ENCODE assay signal across 9 cellular contexts in genomic region chr2:113217455-113218282, GRCh38. TPM values are rescaled to one million over a fixed set of nuclear protein-coding genes. Genes with fewer than 3 reads are reported as not detected.
DNase-seq lines count a peak whose midpoint lies in the region; ATAC-seq and FAIRE-seq lines count a peak whose summit lies in the region.
"Had no signal": no experiment of that assay in that cellular context is flagged by ENCODE, and none has a peak within 500 bp of the region (broad histone marks: within the 10 kb centered on the region; RNA-seq: fewer than 3 reads in every experiment).

No MANE protein-coding gene starts in this region.

- no peaks in the 10 kb centered on the region for H3K27me3 ChIP-seq in mucosa of rectum (ENCODE audit: control insufficient read depth in 2 of 2, insufficient read depth in 2 of 2, low read length in 2 of 2)

- H3K4me3 ChIP-seq in mucosa of rectum (ENCODE audit: low read length in 2 of 2) = peak overlapping the region in 1 of 2 donors; percentile 19

- ATAC-seq in activated CD8-positive, alpha-beta memory T cell treated with anti-CD3 and anti-CD28 coated beads, Interleukin-2, amount 10 ng/mL, durations not matched to agents 7 days and 5 days = peak; percentile 38
- ATAC-seq in GM21515 (IDR thresholded peaks at IDR 0.05; ENCODE audit: unreplicated experiment) = no peak

- peaks cover 28% of the 10 kb centered on the region for H3K4me1 Mint-ChIP-seq in activated CD8-positive, alpha-beta memory T cell treated with anti-CD3 and anti-CD28 coated beads, Interleukin-2, amount 10 ng/mL, durations not matched to agents 7 days and 5 days

- H3K36me3 Mint-ChIP-seq in activated CD8-positive, alpha-beta memory T cell treated with anti-CD3 and anti-CD28 coated beads, Interleukin-2, amount 10 ng/mL, durations not matched to agents 7 days and 5 days = no peaks in the 10 kb centered on the region

- H3K27ac Mint-ChIP-seq in activated CD8-positive, alpha-beta memory T cell treated with anti-CD3 and anti-CD28 coated beads, Interleukin-2, amount 10 ng/mL, durations not matched to agents 7 days and 5 days = no peak overlapping the region

- no peak for DNase-seq in activated CD8-positive, alpha-beta memory T cell treated with anti-CD3 and anti-CD28 coated beads, Interleukin-2, amount 10 ng/mL, durations not matched to agents 7 days and 5 days
- no peak for DNase-seq in activated CD8-positive, alpha-beta memory T cell treated with anti-CD3 and anti-CD28 coated beads, Interleukin-2, amount 50 U/mL, for 48 hours
- DNase-seq in dermis microvascular lymphatic vessel endothelial cell (ENCODE audit: low read depth in 2 of 2) = peak; percentile 21 to 56
- DNase-seq in urothelium cell line (ENCODE audit: low spot score) = peak; percentile 27
- DNase-seq in NCI-H2107 treated with DMSO at 0.1 percent for 48 hours (lab: John Stamatoyannopoulos, UW; ENCODE audit: unreplicated experiment) = no peak
- DNase-seq in activated gamma-delta T cell (lab: John Stamatoyannopoulos, UW) = no peak

- H3K4me3 Mint-ChIP-seq in activated CD8-positive, alpha-beta memory T cell treated with anti-CD3 and anti-CD28 coated beads, Interleukin-2, amount 10 ng/mL, durations not matched to agents 7 days and 5 days = no peak overlapping the region

- no peaks in the 10 kb centered on the region for H3K36me3 ChIP-seq in mucosa of rectum (ENCODE audit: control insufficient read depth in 2 of 2, insufficient read depth in 2 of 2, low read length in 2 of 2)

- FAIRE-seq in urothelium cell line (lab: Jason Lieb, UNC) = peak; percentile 55
- FAIRE-seq: frontal cortex had no signal

- no peaks in the 10 kb centered on the region for H3K9me3 ChIP-seq in mucosa of rectum (ENCODE audit: control insufficient read depth in 2 of 2, low read length in 2 of 2)

- H3K27me3 Mint-ChIP-seq in activated CD8-positive, alpha-beta memory T cell treated with anti-CD3 and anti-CD28 coated beads, Interleukin-2, amount 10 ng/mL, durations not matched to agents 7 days and 5 days = peaks cover 2% of the 10 kb centered on the region

- H3K4me1 ChIP-seq in mucosa of rectum (ENCODE audit: control insufficient read depth in 2 of 2, insufficient read depth in 2 of 2, low read length in 2 of 2) = peaks cover 33 to 35% of the 10 kb centered on the region in 2 donors

- peak overlapping the region; percentile 32 to 54 for H3K9ac ChIP-seq in mucosa of rectum (ENCODE audit: low read depth in 1 of 2, low read length in 2 of 2)

- H3K9me3 Mint-ChIP-seq in activated CD8-positive, alpha-beta memory T cell treated with anti-CD3 and anti-CD28 coated beads, Interleukin-2, amount 10 ng/mL, durations not matched to agents 7 days and 5 days (ENCODE audit: low read depth) = no peaks in the 10 kb centered on the region

- CTCF ChIA-PET in activated CD8-positive, alpha-beta memory T cell treated with anti-CD3 and anti-CD28 coated beads, Interleukin-2, amount 10 ng/mL, durations not matched to agents 7 days and 5 days (lab: Charles Lee) = interaction anchor here (1.1 to 2.3 kb wide), 7 partner anchors 13 to 137 kb away, joined by 3 to 14 read pairs (median 8); no protein-coding TSS in a partner anchor

- peak overlapping the region; percentile 85 to 88 for H3K27ac ChIP-seq in mucosa of rectum (ENCODE audit: low read depth in 2 of 2, low read length in 2 of 2)

RNA-seq across cellular contexts. Expression of gene PSD4, which starts 43.9 kb away (rescaled TPM):
- 100 to 1,000 TPM; 314 to 388 TPM for total RNA-seq in activated CD8-positive, alpha-beta memory T cell treated with anti-CD3 and anti-CD28 coated beads, Interleukin-2, amount 10 ng/mL, durations not matched to agents 7 days and 5 days
- 0.39 and 0.51 TPM in 2 replicates for total RNA-seq in dermis microvascular lymphatic vessel endothelial cell

Comparison
In these comparisons a context has a peak if more than half of its experiments do, and no peak if none do; other contexts are left out.
1. DNase-seq: peak in dermis microvascular lymphatic vessel endothelial cell (2 of 2) and urothelium cell line (single experiment); none in activated CD8-positive, alpha-beta memory T cell treated with anti-CD3 and anti-CD28 coated beads, Interleukin-2, amount 10 ng/mL, durations not matched to agents 7 days and 5 days (single experiment), activated CD8-positive, alpha-beta memory T cell treated with anti-CD3 and anti-CD28 coated beads, Interleukin-2, amount 50 U/mL, for 48 hours (single experiment), NCI-H2107 treated with DMSO at 0.1 percent for 48 hours (single experiment) and activated gamma-delta T cell (single experiment).
2. RNA of gene PSD4, which starts 43.9 kb away (total RNA-seq): 314 to 388 TPM in activated CD8-positive, alpha-beta memory T cell treated with anti-CD3 and anti-CD28 coated beads, Interleukin-2, amount 10 ng/mL, durations not matched to agents 7 days and 5 days; 0.39 to 0.51 TPM in dermis microvascular lymphatic vessel endothelial cell; every median in the first group is over 100 times any median in the second.